15 cellular contexts compared by ENCODE assay signal in genomic region chr10:98373691-98374090, GRCh38. TPM values are rescaled to one million over a fixed set of nuclear protein-coding genes. Genes with fewer than 3 reads are reported as not detected.
DNase-seq lines count a peak whose midpoint lies in the region; ATAC-seq and TF ChIP-seq lines count a peak whose summit lies in the region.
"Had no signal": no experiment of that assay in that cellular context is flagged by ENCODE, and none has a peak within 500 bp of the region (broad histone marks: within the 10 kb centered on the region; RNA-seq: fewer than 3 reads in every experiment).

No MANE protein-coding gene starts in this region.

- H3K9me3 ChIP-seq in cardiac muscle cell (ENCODE audit: low read depth) (no peaks in the 10 kb centered on the region), PC-9 (ENCODE audit: insufficient read depth, low read depth) (no peaks in the 10 kb centered on the region), right lobe of liver (no peaks in the 10 kb centered on the region)
- no peaks in the 10 kb centered on the region for H3K9me3 ChIP-seq in CD4-positive, alpha-beta memory T cell (ENCODE audit: control insufficient read depth in 1 of 2, low read length in 2 of 2)

- ATAC-seq in right lobe of liver: no peak
- ATAC-seq: HepG2 had no signal

- H3K18ac ChIP-seq in mesendoderm (ENCODE audit: low read length): no peak overlapping the region

- TF ChIP-seq CTCF in cardiac muscle cell (IDR thresholded peaks at IDR 0.05; ENCODE audit: low read depth, low read length): no peak
- TF ChIP-seq CTCF in PC-9 (conservative IDR thresholded peaks at IDR 0.05): no peak
- no peak for TF ChIP-seq CTCF in type B pancreatic cell (conservative IDR thresholded peaks at IDR 0.05)
- no peak for TF ChIP-seq CTCF in right lobe of liver (IDR thresholded peaks at IDR 0.05)

- peaks cover 5% of the 10 kb centered on the region for H3K9me3 Mint-ChIP-seq in type B pancreatic cell
- H3K9me3 Mint-ChIP-seq in CD4-positive, alpha-beta memory T cell: peaks cover 0 to 5% (median 0%) of the 10 kb centered on the region in 8 donors

- peak overlapping the region; percentile 50 for H3K27ac Mint-ChIP-seq in type B pancreatic cell
- no peak overlapping the region for H3K27ac Mint-ChIP-seq in CD4-positive, alpha-beta memory T cell

- H4K5ac ChIP-seq in mesendoderm (ENCODE audit: low read length): no peak overlapping the region

- no peak overlapping the region for H4K8ac ChIP-seq in mesendoderm (ENCODE audit: low read depth, low read length)

- H3K27me3 Mint-ChIP-seq in type B pancreatic cell: peaks cover 11% of the 10 kb centered on the region
- H3K27me3 Mint-ChIP-seq in CD4-positive, alpha-beta memory T cell: peaks cover 7% of the 10 kb centered on the region in 2 donors

- no peaks in the 10 kb centered on the region for H4K20me1 ChIP-seq in PC-9 (ENCODE audit: insufficient read depth)

- H3K27me3 ChIP-seq in cardiac muscle cell: no peaks in the 10 kb centered on the region
- no peaks in the 10 kb centered on the region for H3K27me3 ChIP-seq in PC-9 (ENCODE audit: insufficient read depth, low read depth)
- no peaks in the 10 kb centered on the region for H3K27me3 ChIP-seq in mesendoderm (ENCODE audit: insufficient read depth, low read length, poor library complexity)
- H3K27me3 ChIP-seq in right lobe of liver: no peaks in the 10 kb centered on the region
- H3K27me3 ChIP-seq in CD4-positive, alpha-beta memory T cell (ENCODE audit: insufficient read depth, low read length): no peaks in the 10 kb centered on the region

- H3K4me3 Mint-ChIP-seq in type B pancreatic cell: no peak overlapping the region
- no peak overlapping the region for H3K4me3 Mint-ChIP-seq in CD4-positive, alpha-beta memory T cell

- H3K4me1 ChIP-seq in cardiac muscle cell (ENCODE audit: low read depth) (peaks cover 55% of the 10 kb centered on the region), PC-9 (replicated peaks; ENCODE audit: insufficient read depth) (peaks cover 48% of the 10 kb centered on the region), mesendoderm (ENCODE audit: control insufficient read depth, low read depth, low read length) (peaks cover 3% of the 10 kb centered on the region), right lobe of liver (no peaks in the 10 kb centered on the region)
- no peaks in the 10 kb centered on the region for H3K4me1 ChIP-seq in CD4-positive, alpha-beta memory T cell (ENCODE audit: insufficient read depth, low read length)

- H3K4me1 Mint-ChIP-seq in type B pancreatic cell (ENCODE audit: unreplicated experiment): peaks cover 34% of the 10 kb centered on the region
- H3K4me1 Mint-ChIP-seq in CD4-positive, alpha-beta memory T cell: no peaks in the 10 kb centered on the region

- no peak overlapping the region for H2BK5ac ChIP-seq in mesendoderm (ENCODE audit: low read length)

- H2AK5ac ChIP-seq in mesendoderm (ENCODE audit: low read length): no peak overlapping the region

- CTCF ChIA-PET in PC-9 (lab: Charles Lee): no interaction called here
- CTCF ChIA-PET in CD4-positive, alpha-beta memory T cell (lab: Charles Lee; ENCODE audit: partially characterized antibody): no interaction called here

- no peaks in the 10 kb centered on the region for H3K36me3 Mint-ChIP-seq in type B pancreatic cell
- H3K36me3 Mint-ChIP-seq in CD4-positive, alpha-beta memory T cell: peaks cover 0 to 4% of the 10 kb centered on the region in 2 donors

- peak overlapping the region; percentile 94 for H3K27ac ChIP-seq in cardiac muscle cell
- peak overlapping the region; percentile 87 for H3K27ac ChIP-seq in PC-9
- no peak overlapping the region for H3K27ac ChIP-seq in mesendoderm (ENCODE audit: low read depth, low read length)
- H3K27ac ChIP-seq in right lobe of liver: no peak overlapping the region
- H3K27ac ChIP-seq in CD4-positive, alpha-beta memory T cell (ENCODE audit: low read depth, low read length): no peak overlapping the region

- H2AFZ ChIP-seq in PC-9: peak overlapping the region; percentile 64; the same call in 1 of the 2 replicates

- no peak overlapping the region for H2BK120ac ChIP-seq in mesendoderm (ENCODE audit: low read depth, low read length)

- no peaks in the 10 kb centered on the region for H3K9me2 ChIP-seq in PC-9 (ENCODE audit: insufficient read depth)

- no peak overlapping the region for H3K4me3 ChIP-seq in cardiac muscle cell
- H3K4me3 ChIP-seq in PC-9: no peak overlapping the region; the same call in 1 of the 2 replicates
- no peak overlapping the region for H3K4me3 ChIP-seq in mesendoderm (ENCODE audit: low read length)
- H3K4me3 ChIP-seq in right lobe of liver: no peak overlapping the region
- H3K4me3 ChIP-seq in CD4-positive, alpha-beta memory T cell (ENCODE audit: low read length in 2 of 2): no peak overlapping the region

- BruUV-seq in PC-9 (replicated peaks; lab: Mats Ljungman, UMichigan): no TSS peak

- H3K56ac ChIP-seq in mesendoderm (ENCODE audit: low read length): peak overlapping the region; percentile 47

- H3F3A ChIP-seq in PC-9 (ENCODE audit: insufficient read depth, low read depth): peaks cover 19% of the 10 kb centered on the region

- peak overlapping the region; percentile 70 for H3K4me2 ChIP-seq in PC-9
- H3K4me2 ChIP-seq in mesendoderm (ENCODE audit: low read length): no peak overlapping the region

- no peaks in the 10 kb centered on the region for H3K79me1 ChIP-seq in mesendoderm (ENCODE audit: low read length)

- no peaks in the 10 kb centered on the region for H3K36me3 ChIP-seq in cardiac muscle cell
- H3K36me3 ChIP-seq in PC-9 (ENCODE audit: low read depth): no peaks in the 10 kb centered on the region
- no peaks in the 10 kb centered on the region for H3K36me3 ChIP-seq in mesendoderm (ENCODE audit: control insufficient read depth, insufficient read depth, low read length)
- no peaks in the 10 kb centered on the region for H3K36me3 ChIP-seq in right lobe of liver
- no peaks in the 10 kb centered on the region for H3K36me3 ChIP-seq in CD4-positive, alpha-beta memory T cell (ENCODE audit: insufficient read depth, low read length)

- intact Hi-C loops in cardiac septum (cut with DNase I) (no loop called here), PC-9 (cut with micrococcal nuclease; ENCODE audit: unreplicated experiment) (no loop called here), right lobe of liver (cut with DNase I) (no loop called here)
- intact Hi-C loops in CD4-positive, alpha-beta memory T cell (cut with micrococcal nuclease): no loop called here

- H2BK15ac ChIP-seq in mesendoderm (replicated peaks; ENCODE audit: low read depth): no peak overlapping the region

- no peak overlapping the region for H3K4ac ChIP-seq in mesendoderm (ENCODE audit: low read depth, low read length)

- H3K79me2 ChIP-seq in PC-9 (ENCODE audit: low read depth): no peaks in the 10 kb centered on the region
- H3K79me2 ChIP-seq in mesendoderm (ENCODE audit: control insufficient read depth, insufficient read depth, low read length): no peaks in the 10 kb centered on the region

- DNase-seq in cardiac muscle cell (ENCODE audit: low read depth in 1 of 2, low spot score in 1 of 2) (peak; percentile 20 to 79), cardiac septum (ENCODE audit: low spot score) (no peak), PC-9 (no peak), mesendoderm (no peak), type B pancreatic cell (ENCODE audit: extremely low spot score, unreplicated experiment) (no peak), right lobe of liver (no peak)
- no peak for DNase-seq in CD4-positive, alpha-beta memory T cell
- DNase-seq: C1 segment of cervical spinal cord, DMS 273 treated with DMSO at 0.1 percent for 48 hours, GF-D8, GOT3, NCI-H1048, NCI-H1436 treated with DMSO at 0.1 percent for 48 hours, NCI-H774 had no signal

- H3K9ac ChIP-seq in mesendoderm (ENCODE audit: low read length): no peak overlapping the region

- no peak for TF ChIP-seq POLR2A in right lobe of liver (IDR thresholded peaks at IDR 0.05)

- no CpG with 5 or more reads among the region's 6 CpGs for WGBS in mesendoderm (ENCODE audit: extremely low coverage, insufficient coverage, low lambda C conversion rate)
- WGBS in right lobe of liver (ENCODE audit: insufficient coverage, low coverage, low lambda C conversion rate, missing lambda C conversion rate): 59% methylated on average over 3 of the region's 6 CpGs

- H3K23ac ChIP-seq in mesendoderm (ENCODE audit: low read length): no peak overlapping the region

- POLR2A ChIA-PET in PC-9 (lab: Charles Lee; ENCODE audit: unreplicated experiment): interaction anchor here (0.6 kb wide), 1 partner anchor 35 kb away, joined by 3 read pairs; no protein-coding TSS in a partner anchor
- POLR2A ChIA-PET in CD4-positive, alpha-beta memory T cell (lab: Charles Lee; ENCODE audit: partially characterized antibody): no interaction called here

RNA-seq across cellular contexts. Expression of gene PYROXD2, which starts 41.3 kb away (rescaled TPM):
- total RNA-seq in cardiac muscle cell (22.9 and 45.1 TPM in 2 replicates), cardiac septum (11.7 TPM), PC-9 (2021) (28.0 and 28.2 TPM in 2 replicates), type B pancreatic cell (ENCODE audit: low replicate concordance) (6.1 and 14.9 TPM in 2 replicates), right lobe of liver (10 to 100 TPM in 2 of 6 experiments, 1 to 10 TPM in 4; 3.0 to 25.3 (median 7.1) TPM)
- 27.5 and 40.6 TPM in 2 replicates for polyA plus RNA-seq in cardiac muscle cell
- 0.48 TPM for polyA plus RNA-seq in mesendoderm (2013, experiment 1 of 2)
- 1.2 TPM for polyA plus RNA-seq in mesendoderm (2013, experiment 2 of 2)
- total RNA-seq in CD4-positive, alpha-beta memory T cell: 10 to 100 TPM; 36.2 to 36.6 TPM
- polyA plus RNA-seq in CD4-positive, alpha-beta memory T cell: 1 to 10 TPM in 1 of 2 donors, under 1 TPM in 1; 0.98 to 2.8 TPM

Comparison
In these comparisons a context has a peak if more than half of its experiments do, and no peak if none do; other contexts are left out.
1. DNase-seq: peak in cardiac muscle cell (2 of 2); none in cardiac septum (single experiment), PC-9 (0 of 2), mesendoderm (single experiment), type B pancreatic cell (single experiment), right lobe of liver (0 of 3) and CD4-positive, alpha-beta memory T cell (0 of 5).
2. H3K27ac ChIP-seq: peak in cardiac muscle cell (single experiment) and PC-9 (single experiment); none in mesendoderm (single experiment), right lobe of liver (0 of 3) and CD4-positive, alpha-beta memory T cell (single experiment).